Comparison of ENCODE assay signal across 11 cellular contexts in the genomic region with DNA sequence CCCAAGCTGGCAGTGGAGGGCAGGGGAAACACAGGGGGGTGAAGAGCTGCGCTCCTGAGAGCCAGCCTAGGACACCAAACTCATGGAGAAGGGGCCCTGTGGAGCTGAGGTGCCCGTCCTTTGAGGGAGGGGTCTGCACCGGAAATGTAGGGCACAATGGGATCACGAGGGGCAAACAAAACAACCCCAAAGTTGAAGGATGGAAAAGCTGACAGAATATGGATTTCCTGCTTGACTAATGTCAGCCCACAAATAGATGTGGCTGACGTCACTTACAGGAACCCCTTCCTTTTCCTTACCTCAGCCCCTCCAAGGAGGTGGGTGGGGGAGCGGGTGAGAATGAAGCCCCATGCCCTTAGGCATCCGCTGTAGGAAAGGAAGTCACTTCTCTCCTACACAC.
DNase-seq lines count a peak whose midpoint lies in the region; ATAC-seq and TF ChIP-seq lines count a peak whose summit lies in the region.
"Had no signal": no experiment of that assay in that cellular context is flagged by ENCODE, and none has a peak within 500 bp of the region (broad histone marks: within the 10 kb centered on the region; RNA-seq: fewer than 3 reads in every experiment).

No MANE protein-coding gene starts in this region.

- CTCF ChIA-PET in activated CD8-positive, alpha-beta memory T cell treated with anti-CD3 and anti-CD28 coated beads, Interleukin-2, amount 10 ng/mL, durations not matched to agents 7 days and 5 days (lab: Charles Lee): interaction anchor here (0.9 to 3.2 kb wide), 5 partner anchors 10 to 199 kb away, joined by 4 to 29 read pairs (median 8); no protein-coding TSS in a partner anchor

- H3K4me3 Mint-ChIP-seq in activated CD8-positive, alpha-beta memory T cell treated with anti-CD3 and anti-CD28 coated beads, Interleukin-2, amount 10 ng/mL, durations not matched to agents 7 days and 5 days: peak overlapping the region; percentile 23

- peaks cover 43% of the 10 kb centered on the region for H3K4me1 Mint-ChIP-seq in activated CD8-positive, alpha-beta memory T cell treated with anti-CD3 and anti-CD28 coated beads, Interleukin-2, amount 10 ng/mL, durations not matched to agents 7 days and 5 days

- H3K4me3 ChIP-seq in coronary artery: no peak overlapping the region

- no peaks in the 10 kb centered on the region for H3K9me3 Mint-ChIP-seq in activated CD8-positive, alpha-beta memory T cell treated with anti-CD3 and anti-CD28 coated beads, Interleukin-2, amount 10 ng/mL, durations not matched to agents 7 days and 5 days (ENCODE audit: low read depth)

- no peak overlapping the region for H3K27ac ChIP-seq in coronary artery

- TF ChIP-seq CTCF in GM10266 (IDR thresholded peaks at IDR 0.05; ENCODE audit: control insufficient read depth, insufficient read depth, low read depth, missing control alignments) (no peak), coronary artery (IDR thresholded peaks at IDR 0.05) (no peak)

- H3K27me3 Mint-ChIP-seq in activated CD8-positive, alpha-beta memory T cell treated with anti-CD3 and anti-CD28 coated beads, Interleukin-2, amount 10 ng/mL, durations not matched to agents 7 days and 5 days: peaks cover 42% of the 10 kb centered on the region

- ATAC-seq in activated CD8-positive, alpha-beta memory T cell treated with anti-CD3 and anti-CD28 coated beads, Interleukin-2, amount 10 ng/mL, durations not matched to agents 7 days and 5 days: peak; percentile 57
- ATAC-seq in HG03280 (IDR thresholded peaks at IDR 0.05; ENCODE audit: unreplicated experiment) (no peak), GM19452 (IDR thresholded peaks at IDR 0.05; ENCODE audit: unreplicated experiment) (no peak)

- H3K27ac Mint-ChIP-seq in activated CD8-positive, alpha-beta memory T cell treated with anti-CD3 and anti-CD28 coated beads, Interleukin-2, amount 10 ng/mL, durations not matched to agents 7 days and 5 days: peak overlapping the region; percentile 55

- H3K36me3 Mint-ChIP-seq in activated CD8-positive, alpha-beta memory T cell treated with anti-CD3 and anti-CD28 coated beads, Interleukin-2, amount 10 ng/mL, durations not matched to agents 7 days and 5 days: peaks cover 1% of the 10 kb centered on the region

- peak; percentile 37 for DNase-seq in GM10266 (ENCODE audit: extremely low spot score)
- peak; percentile 79 for DNase-seq in activated CD8-positive, alpha-beta memory T cell treated with anti-CD3 and anti-CD28 coated beads, Interleukin-2, amount 10 ng/mL, durations not matched to agents 7 days and 5 days
- peak; percentile 36 for DNase-seq in coronary artery (ENCODE audit: low spot score)
- DNase-seq in stimulated activated CD4-positive, alpha-beta T cell treated with anti-CD3 and anti-CD28 coated beads, TNF-alpha, amount 100 ng/mL, for 48 hours (ENCODE audit: low read depth in 3 of 3): peak in 2 of 3 donors; percentile 46 to 66
- DNase-seq in kidney glomerular epithelial cell (lab: John Stamatoyannopoulos, UW): no peak
- DNase-seq in NCI-H2171 (lab: John Stamatoyannopoulos, UW): no peak
- DNase-seq: C1 segment of cervical spinal cord, mammary epithelial cell, NCI-H1417 treated with DMSO at 0.1 percent for 48 hours had no signal

Comparison
In these comparisons a context has a peak if more than half of its experiments do, and no peak if none do; other contexts are left out.
1. DNase-seq: peak in GM10266 (single experiment), activated CD8-positive, alpha-beta memory T cell treated with anti-CD3 and anti-CD28 coated beads, Interleukin-2, amount 10 ng/mL, durations not matched to agents 7 days and 5 days (single experiment), coronary artery (single experiment) and stimulated activated CD4-positive, alpha-beta T cell treated with anti-CD3 and anti-CD28 coated beads, TNF-alpha, amount 100 ng/mL, for 48 hours (2 of 3); none in kidney glomerular epithelial cell (single experiment) and NCI-H2171 (single experiment).